9 cellular contexts compared by ENCODE assay signal in genomic region chr19:8611391-8611883, GRCh38. TPM values are rescaled to one million over a fixed set of nuclear protein-coding genes. Genes with fewer than 3 reads are reported as not detected.
DNase-seq lines count a peak whose midpoint lies in the region; ATAC-seq and TF ChIP-seq lines count a peak whose summit lies in the region.
"Had no signal": no experiment of that assay in that cellular context is flagged by ENCODE, and none has a peak within 500 bp of the region (broad histone marks: within the 10 kb centered on the region; RNA-seq: fewer than 3 reads in every experiment).

No MANE protein-coding gene starts in this region.

- no peaks in the 10 kb centered on the region for H4K20me1 ChIP-seq in DND-41 (ENCODE audit: insufficient read depth, low read length)
- H4K20me1 ChIP-seq in Loucy (ENCODE audit: insufficient read depth, low read length, poor library complexity, severe bottlenecking), result no peaks in the 10 kb centered on the region

- no peak for TF ChIP-seq EP300 in esophagus muscularis mucosa (IDR thresholded peaks at IDR 0.05)

- H3K79me2 ChIP-seq in DND-41 (ENCODE audit: insufficient read depth, low read length) (no peaks in the 10 kb centered on the region), Loucy (ENCODE audit: insufficient read depth, low read length) (peaks cover 29% of the 10 kb centered on the region)

- DNase-seq in DND-41, result peak; percentile 52
- no peak for DNase-seq in esophagus muscularis mucosa (ENCODE audit: extremely low spot score)
- no peak for DNase-seq in progenitor cell of endocrine pancreas (ENCODE audit: low spot score, unreplicated experiment)
- DNase-seq in spleen, result no peak
- DNase-seq in NCI-H526 (lab: John Stamatoyannopoulos, UW), result no peak
- DNase-seq: DMS79, NCI-H1092 had no signal

- H2AFZ ChIP-seq in DND-41 (ENCODE audit: low read depth, low read length), result no peak overlapping the region
- H2AFZ ChIP-seq in Loucy (ENCODE audit: low read length), result no peak overlapping the region

- H3K27me3 Mint-ChIP-seq in progenitor cell of endocrine pancreas, result peaks cover 8% of the 10 kb centered on the region

- no peak overlapping the region for H3K27ac Mint-ChIP-seq in progenitor cell of endocrine pancreas

- H3K4me3 Mint-ChIP-seq in progenitor cell of endocrine pancreas (ENCODE audit: low read depth), result peak overlapping the region; percentile 46

- peaks cover 15% of the 10 kb centered on the region for H3K4me1 ChIP-seq in DND-41 (ENCODE audit: insufficient read depth, low read length)
- peaks cover 28% of the 10 kb centered on the region for H3K4me1 ChIP-seq in Loucy (ENCODE audit: insufficient read depth, low read length, poor library complexity, severe bottlenecking)
- H3K4me1 ChIP-seq in esophagus muscularis mucosa, result peaks cover 14 to 51% (median 43%) of the 10 kb centered on the region in 4 donors
- H3K4me1 ChIP-seq in spleen, result peaks cover 0 to 52% (median 25%) of the 10 kb centered on the region in 6 donors

- ATAC-seq in DND-41 (ENCODE audit: insufficient read depth, low read depth), result peak; percentile 36; the same call in 2 of the 3 replicates
- ATAC-seq in HG02798 (IDR thresholded peaks at IDR 0.05; ENCODE audit: poor library complexity, unreplicated experiment), result no peak

- H3K9me3 ChIP-seq in DND-41 (ENCODE audit: insufficient read depth, low read length, severe bottlenecking) (no peaks in the 10 kb centered on the region), Loucy (ENCODE audit: insufficient read depth, low read depth, low read length) (no peaks in the 10 kb centered on the region), esophagus muscularis mucosa (no peaks in the 10 kb centered on the region), spleen (no peaks in the 10 kb centered on the region)

- H3F3A ChIP-seq in Loucy (ENCODE audit: low read depth), result 0 out of 2 replicates have a peak, but pooled peaks cover 2% of the 10 kb centered on the region

- no peak overlapping the region for H3K4me3 ChIP-seq in DND-41 (ENCODE audit: low read depth in 1 of 2, low read length in 2 of 2)
- H3K4me3 ChIP-seq in Loucy (ENCODE audit: low read length, poor library complexity, severe bottlenecking), result no peak overlapping the region
- no peak overlapping the region for H3K4me3 ChIP-seq in esophagus muscularis mucosa
- H3K4me3 ChIP-seq in spleen, result no peak overlapping the region

- 45% methylated on average over 9 of the region's 18 CpGs for WGBS in esophagus muscularis mucosa
- 41 to 59% (median 52%) methylated on average over 9 to 18 of the region's 18 CpGs for WGBS in spleen, 5 donors

- H3K9me2 ChIP-seq in Loucy (replicated peaks; ENCODE audit: low read depth, low read length), result no peaks in the 10 kb centered on the region

- TF ChIP-seq POLR2A in esophagus muscularis mucosa (IDR thresholded peaks at IDR 0.05; ENCODE audit: low read depth) (no peak), spleen (IDR thresholded peaks at IDR 0.05) (no peak)

- peaks cover 16% of the 10 kb centered on the region for H3K4me1 Mint-ChIP-seq in progenitor cell of endocrine pancreas (ENCODE audit: low read depth)

- H3K27ac ChIP-seq in DND-41 (ENCODE audit: low read length) (no peak overlapping the region), esophagus muscularis mucosa (replicated peaks in 1 of 4) (peak overlapping the region; percentile 77 to 84 (median 81)), spleen (peak overlapping the region in 3 of 8 donors; percentile 8 to 58 (median 30))

- TF ChIP-seq CTCF in DND-41 (IDR thresholded peaks at IDR 0.05; ENCODE audit: borderline replicate concordance, extremely low read depth, low read length, poor library complexity, severe bottlenecking) (no peak), Loucy (conservative IDR thresholded peaks at IDR 0.05; ENCODE audit: low read length) (no peak), esophagus muscularis mucosa (IDR thresholded peaks at IDR 0.05) (no peak), progenitor cell of endocrine pancreas (IDR thresholded peaks at IDR 0.05; ENCODE audit: unreplicated experiment) (no peak), spleen (IDR thresholded peaks at IDR 0.05 in 8 of 11, conservative IDR thresholded peaks at IDR 0.05 in 3 of 11) (no peak)

- intact Hi-C loops in esophagus muscularis mucosa (cut with DNase I) (no loop called here), spleen (cut with DNase I; ENCODE audit: low total_unique reads) (no loop called here)

- peaks cover 4% of the 10 kb centered on the region for H3K36me3 Mint-ChIP-seq in progenitor cell of endocrine pancreas (ENCODE audit: insufficient read depth)

- no peaks in the 10 kb centered on the region for H3K36me3 ChIP-seq in DND-41 (ENCODE audit: insufficient read depth, low read length)
- H3K36me3 ChIP-seq in Loucy (ENCODE audit: insufficient read depth, low read length), result no peaks in the 10 kb centered on the region
- no peaks in the 10 kb centered on the region for H3K36me3 ChIP-seq in esophagus muscularis mucosa
- no peaks in the 10 kb centered on the region for H3K36me3 ChIP-seq in spleen

- no peaks in the 10 kb centered on the region for H3K9me3 Mint-ChIP-seq in progenitor cell of endocrine pancreas (ENCODE audit: low read depth)

- H3K4me2 ChIP-seq in DND-41 (ENCODE audit: insufficient read depth, low read length) (no peak overlapping the region), Loucy (ENCODE audit: low read depth, low read length, poor library complexity, severe bottlenecking) (peak overlapping the region; percentile 15)

- no peak overlapping the region for H3K9ac ChIP-seq in DND-41 (ENCODE audit: low read depth, low read length)
- H3K9ac ChIP-seq in Loucy (ENCODE audit: low read depth, low read length, poor library complexity, severe bottlenecking), result no peak overlapping the region

- H3K27me3 ChIP-seq in DND-41 (ENCODE audit: insufficient read depth, low read length, poor library complexity), result no peaks in the 10 kb centered on the region
- no peaks in the 10 kb centered on the region for H3K27me3 ChIP-seq in Loucy (ENCODE audit: insufficient read depth, low read length, poor library complexity, severe bottlenecking)
- no peaks in the 10 kb centered on the region for H3K27me3 ChIP-seq in esophagus muscularis mucosa
- peaks cover 0 to 26% (median 10%) of the 10 kb centered on the region in 7 donors for H3K27me3 ChIP-seq in spleen (replicated peaks in 1 of 7)

RNA-seq across cellular contexts. Expression of gene ADAMTS10, which starts 0.9 kb away (rescaled TPM):
- total RNA-seq in esophagus muscularis mucosa (10 to 100 TPM; 13.1 to 25.7 (median 20.3) TPM), progenitor cell of endocrine pancreas (53.0 and 59.1 TPM in 2 replicates), spleen (10 to 100 TPM in 6 of 7 donors, 1 to 10 TPM in 1; 9.2 to 33.8 (median 20.2) TPM)
- 10 to 100 TPM in 2 of 3 donors, 1 to 10 TPM in 1; 7.8 to 22.4 (median 10.5) TPM for polyA plus RNA-seq in spleen

RNA-seq across cellular contexts. Expression of gene NFILZ, which starts 19.0 kb away (rescaled TPM):
- total RNA-seq in esophagus muscularis mucosa (not detected), progenitor cell of endocrine pancreas (not detected in 2 replicates), spleen (not detected)
- polyA plus RNA-seq in spleen, result not detected

RNA-seq across cellular contexts. Expression of gene MYO1F, which starts 34.2 kb away (rescaled TPM):
- total RNA-seq in esophagus muscularis mucosa, result 10 to 100 TPM in 2 of 4 donors, 1 to 10 TPM in 2; 7.2 to 21.2 (median 13.3) TPM
- 0.16 and 0.55 TPM in 2 replicates for total RNA-seq in progenitor cell of endocrine pancreas
- total RNA-seq in spleen, result 100 to 1,000 TPM; 167 to 423 (median 234) TPM
- 10 to 100 TPM; 22.1 to 88.8 (median 55.0) TPM for polyA plus RNA-seq in spleen

Comparison
In these comparisons a context has a peak if more than half of its experiments do, and no peak if none do; other contexts are left out.
1. RNA of gene MYO1F, which starts 34.2 kb away (total RNA-seq): 167 to 423 TPM in spleen; 7.2 to 21.2 TPM in esophagus muscularis mucosa and 0.16 to 0.55 TPM in progenitor cell of endocrine pancreas; every median in the first group is over 4 times any median in the second.